ENCODE assay signal across 10 cellular contexts in the genomic region with DNA sequence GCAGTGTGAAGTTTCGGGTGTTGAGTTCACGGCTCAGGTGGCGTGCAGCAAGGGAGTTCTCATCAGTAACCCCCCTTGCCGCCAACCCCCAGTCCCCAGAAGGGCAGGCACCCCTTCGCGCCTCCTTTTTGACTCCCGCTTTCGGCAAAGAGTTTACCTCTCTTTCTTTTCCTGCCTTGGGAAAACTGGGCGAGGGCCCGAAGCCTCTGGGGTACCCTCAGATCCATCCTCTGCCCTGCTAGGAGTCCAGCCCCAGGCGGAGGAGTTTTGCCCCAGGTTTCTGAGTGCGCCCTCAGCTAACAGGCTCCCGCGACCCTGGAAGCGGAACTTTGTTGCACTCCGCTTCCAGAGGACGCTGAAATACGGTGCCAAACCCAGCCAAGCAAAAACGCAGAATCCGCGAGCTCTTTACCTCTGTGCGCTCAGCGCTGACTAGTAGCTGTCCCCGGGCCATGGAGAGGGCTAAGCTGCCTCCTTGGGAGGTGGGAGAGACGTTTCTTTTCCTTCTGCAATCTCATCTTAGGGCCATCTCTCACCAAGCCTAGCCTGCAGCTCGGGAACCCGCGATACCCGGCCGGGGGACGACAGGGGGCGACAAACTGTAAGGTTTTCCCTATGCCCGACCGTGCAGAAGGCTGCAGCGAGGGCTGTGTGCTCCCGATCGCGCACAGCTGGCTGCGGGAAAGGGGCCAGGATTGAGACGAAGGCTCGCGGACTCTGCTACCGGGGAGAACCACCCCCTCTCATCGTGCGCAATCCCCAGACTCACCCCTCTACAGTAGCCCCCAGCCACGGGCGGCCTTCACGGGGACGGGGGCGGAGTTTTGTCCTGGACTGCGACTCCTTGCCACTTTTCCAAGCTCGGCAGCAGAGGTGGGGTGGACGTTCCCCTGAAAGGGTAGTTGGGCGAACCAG. TPM values are rescaled to one million over a fixed set of nuclear protein-coding genes. Genes with fewer than 3 reads are reported as not detected.
DNase-seq lines count a peak whose midpoint lies in the region; ATAC-seq and TF ChIP-seq lines count a peak whose summit lies in the region.
"Had no signal": no experiment of that assay in that cellular context is flagged by ENCODE, and none has a peak within 500 bp of the region (broad histone marks: within the 10 kb centered on the region; RNA-seq: fewer than 3 reads in every experiment).

No MANE protein-coding gene starts in this region.

- TF ChIP-seq CTCF in coronary artery (IDR thresholded peaks at IDR 0.05) (no peak), mesothelial cell of epicardium (IDR thresholded peaks at IDR 0.05; ENCODE audit: unreplicated experiment) (peak; percentile 70), transverse colon (IDR thresholded peaks at IDR 0.05) (peak in 3 of 5 experiments; percentile 27 to 43 (median 34)), gastrocnemius medialis (IDR thresholded peaks at IDR 0.05 in 4 of 5, conservative IDR thresholded peaks at IDR 0.05 in 1 of 5) (peak in 2 of 5 experiments; percentile 8 to 20)

- no peak overlapping the region for H3K27ac Mint-ChIP-seq in activated CD4-positive, alpha-beta T cell treated with anti-CD3 and anti-CD28 coated beads, Interleukin-2, amount 10 ng/mL, durations not matched to agents 24 days and 14 days
- H3K27ac Mint-ChIP-seq in mesothelial cell of epicardium = no peak overlapping the region
- H3K27ac Mint-ChIP-seq: activated naive CD8-positive, alpha-beta T cell had no signal

- peak overlapping the region; percentile 64 for H3K4me3 ChIP-seq in coronary artery
- peak overlapping the region in 1 of 4 donors; percentile 24 for H3K4me3 ChIP-seq in transverse colon
- peak overlapping the region in 2 of 4 donors; percentile 4 to 27 for H3K4me3 ChIP-seq in gastrocnemius medialis

- H3K36me3 Mint-ChIP-seq in activated CD4-positive, alpha-beta T cell treated with anti-CD3 and anti-CD28 coated beads, Interleukin-2, amount 10 ng/mL, durations not matched to agents 24 days and 14 days (ENCODE audit: low read depth) = no peaks in the 10 kb centered on the region
- H3K36me3 Mint-ChIP-seq in mesothelial cell of epicardium = no peaks in the 10 kb centered on the region
- H3K36me3 Mint-ChIP-seq: activated naive CD8-positive, alpha-beta T cell had no signal

- H3K4me3 Mint-ChIP-seq in activated CD4-positive, alpha-beta T cell treated with anti-CD3 and anti-CD28 coated beads, Interleukin-2, amount 10 ng/mL, durations not matched to agents 24 days and 14 days = no peak overlapping the region
- peak overlapping the region; percentile 55 for H3K4me3 Mint-ChIP-seq in mesothelial cell of epicardium
- H3K4me3 Mint-ChIP-seq: activated naive CD8-positive, alpha-beta T cell had no signal

- no peak for TF ChIP-seq EP300 in transverse colon (IDR thresholded peaks at IDR 0.05; ENCODE audit: low read depth)

- DNase-seq in activated CD4-positive, alpha-beta T cell treated with anti-CD3 and anti-CD28 coated beads, Interleukin-2, amount 10 ng/mL, durations not matched to agents 24 days and 14 days = peak; percentile 75
- DNase-seq in activated CD4-positive, alpha-beta T cell treated with anti-CD3 and anti-CD28 coated beads, Interleukin-2, amount 50 U/mL, for 1 hour = no peak
- peak; percentile 88 for DNase-seq in NCI-H748 (lab: John Stamatoyannopoulos, UW; ENCODE audit: unreplicated experiment)
- DNase-seq in coronary artery (ENCODE audit: low spot score) = no peak
- peak; percentile 71 to 96 for DNase-seq in mesothelial cell of epicardium (ENCODE audit: low spot score in 2 of 2, unreplicated experiment in 2 of 2)
- peak; percentile 41 for DNase-seq in transverse colon
- DNase-seq in gastrocnemius medialis = no peak

- peaks cover 99% of the 10 kb centered on the region for H3K27me3 ChIP-seq in transverse colon
- H3K27me3 ChIP-seq in gastrocnemius medialis = peaks cover 34 to 59% (median 49%) of the 10 kb centered on the region in 3 donors

- ATAC-seq in HG03565 (IDR thresholded peaks at IDR 0.05; ENCODE audit: unreplicated experiment) (no peak), gastrocnemius medialis (no peak)

- H3K27ac ChIP-seq in coronary artery (no peak overlapping the region), transverse colon (no peak overlapping the region), gastrocnemius medialis (no peak overlapping the region)

- intact Hi-C loops in activated CD4-positive, alpha-beta T cell treated with anti-CD3 and anti-CD28 coated beads, Interleukin-2, amount 10 ng/mL, durations not matched to agents 24 days and 14 days (cut with micrococcal nuclease) = loop anchor here (5.0 to 10.0 kb wide), 3 partner anchors 864 to 1338 kb away; partner anchors contain the start of genes FOXA2 and INSM1
- intact Hi-C loops in transverse colon (cut with DNase I; ENCODE audit: low total_unique reads) = no loop called here
- intact Hi-C loops in gastrocnemius medialis (cut with DNase I; ENCODE audit: low total_unique reads) = no loop called here

- in situ Hi-C loops in transverse colon (cut with MboI; ENCODE audit: low pct_ligation_motif_present in 1 of 4, low pct_unique_long_range_greater_than_20kb in 1 of 4, low sequenced_read_pairs in 3 of 4) = loop anchor here in 1 of 4 donors (25.0 kb wide), 1 partner anchor 609 kb away; no protein-coding TSS in a partner anchor
- in situ Hi-C loops in gastrocnemius medialis (cut with MboI; ENCODE audit: low sequenced_read_pairs in 4 of 4) = loop anchor here in 3 of 4 donors (25.0 kb wide), 2 partner anchors 409 to 609 kb away; no protein-coding TSS in a partner anchor

- H3K4me1 Mint-ChIP-seq in activated CD4-positive, alpha-beta T cell treated with anti-CD3 and anti-CD28 coated beads, Interleukin-2, amount 10 ng/mL, durations not matched to agents 24 days and 14 days = no peaks in the 10 kb centered on the region
- H3K4me1 Mint-ChIP-seq in mesothelial cell of epicardium = peaks cover 5% of the 10 kb centered on the region

- no peaks in the 10 kb centered on the region for H3K9me3 Mint-ChIP-seq in activated CD4-positive, alpha-beta T cell treated with anti-CD3 and anti-CD28 coated beads, Interleukin-2, amount 10 ng/mL, durations not matched to agents 24 days and 14 days
- no peaks in the 10 kb centered on the region for H3K9me3 Mint-ChIP-seq in mesothelial cell of epicardium

- H3K4me1 ChIP-seq in transverse colon (peaks cover 0 to 9% (median 4%) of the 10 kb centered on the region in 4 donors), gastrocnemius medialis (no peaks in the 10 kb centered on the region)

- H3K27me3 Mint-ChIP-seq in activated CD4-positive, alpha-beta T cell treated with anti-CD3 and anti-CD28 coated beads, Interleukin-2, amount 10 ng/mL, durations not matched to agents 24 days and 14 days = peaks cover 86% of the 10 kb centered on the region
- H3K27me3 Mint-ChIP-seq in mesothelial cell of epicardium (ENCODE audit: low read depth) = peaks cover 98% of the 10 kb centered on the region

- 7 to 19% methylated on average over 3 to 48 of the region's 54 CpGs for WGBS in transverse colon (ENCODE audit: low coverage in 1 of 2), 2 donors

- no peaks in the 10 kb centered on the region for H3K9me3 ChIP-seq in transverse colon
- no peaks in the 10 kb centered on the region for H3K9me3 ChIP-seq in gastrocnemius medialis

- TF ChIP-seq POLR2A in transverse colon (IDR thresholded peaks at IDR 0.05) (no peak), gastrocnemius medialis (IDR thresholded peaks at IDR 0.05) (no peak)

- H3K36me3 ChIP-seq in transverse colon (no peaks in the 10 kb centered on the region), gastrocnemius medialis (no peaks in the 10 kb centered on the region)

RNA-seq across cellular contexts. Expression of gene PAX1, which starts 2.7 kb away (rescaled TPM):
- not detected in 2 replicates for total RNA-seq in activated CD4-positive, alpha-beta T cell treated with anti-CD3 and anti-CD28 coated beads, Interleukin-2, amount 10 ng/mL, durations not matched to agents 24 days and 14 days
- not detected in 3 replicates for total RNA-seq in mesothelial cell of epicardium
- not detected for total RNA-seq in transverse colon
- under 1 TPM in 2 of 4 donors, not detected in 2; 0.10 to 0.24 TPM for total RNA-seq in gastrocnemius medialis
- total RNA-seq: urinary bladder had no signal

Comparison
In these comparisons a context has a peak if more than half of its experiments do, and no peak if none do; other contexts are left out.
1. DNase-seq: peak in activated CD4-positive, alpha-beta T cell treated with anti-CD3 and anti-CD28 coated beads, Interleukin-2, amount 10 ng/mL, durations not matched to agents 24 days and 14 days (single experiment), NCI-H748 (single experiment), mesothelial cell of epicardium (2 of 2) and transverse colon (single experiment); none in activated CD4-positive, alpha-beta T cell treated with anti-CD3 and anti-CD28 coated beads, Interleukin-2, amount 50 U/mL, for 1 hour (single experiment), coronary artery (single experiment) and gastrocnemius medialis (0 of 2).